ENCODE assay signal across 12 cellular contexts in the genomic region with DNA sequence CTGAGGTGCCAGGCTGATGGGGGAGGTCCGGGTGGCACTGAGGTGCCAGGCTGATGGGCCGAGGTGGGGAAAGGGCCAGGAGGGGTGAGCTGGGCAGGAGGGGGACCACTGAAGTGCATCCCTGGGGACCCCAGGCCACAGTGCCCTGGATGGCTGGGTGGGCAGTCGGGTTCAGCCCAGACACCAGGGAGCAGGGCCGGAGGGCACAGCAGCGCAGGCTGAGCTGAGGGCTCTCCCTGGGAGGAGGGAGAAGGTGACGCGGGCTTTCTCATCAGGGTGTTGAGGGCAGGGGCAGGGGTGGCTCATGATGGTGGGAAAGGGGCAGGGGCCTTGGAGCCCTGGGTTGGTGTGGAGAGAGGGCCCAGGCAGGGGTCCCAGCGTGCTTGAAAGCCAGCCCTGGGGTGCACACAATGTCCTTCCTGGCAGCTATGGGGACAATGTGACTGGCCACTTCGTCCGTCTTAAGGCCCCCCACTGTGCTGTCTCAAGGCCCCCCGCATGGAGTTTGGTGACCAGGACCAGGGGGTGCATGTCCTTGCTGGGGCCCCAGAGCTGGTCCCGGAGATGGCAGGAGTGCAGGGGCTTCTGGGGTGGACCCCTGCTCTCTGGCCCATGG. TPM values are rescaled to one million over a fixed set of nuclear protein-coding genes. Genes with fewer than 3 reads are reported as not detected.
DNase-seq lines count a peak whose midpoint lies in the region; ATAC-seq and TF ChIP-seq lines count a peak whose summit lies in the region.
"Had no signal": no experiment of that assay in that cellular context is flagged by ENCODE, and none has a peak within 500 bp of the region (broad histone marks: within the 10 kb centered on the region; RNA-seq: fewer than 3 reads in every experiment).

No MANE protein-coding gene starts in this region.

- no peak for TF ChIP-seq POLR2A in breast epithelium (IDR thresholded peaks at IDR 0.05)

- H3K36me3 Mint-ChIP-seq in MCF 10A (ENCODE audit: insufficient read depth, unreplicated experiment): no peaks in the 10 kb centered on the region
- no peaks in the 10 kb centered on the region for H3K36me3 Mint-ChIP-seq in activated CD8-positive, alpha-beta T cell treated with anti-CD3 and anti-CD28 coated beads for 36 hours (ENCODE audit: low read depth)
- no peaks in the 10 kb centered on the region for H3K36me3 Mint-ChIP-seq in memory B cell

- H3K27me3 Mint-ChIP-seq in MCF 10A (ENCODE audit: insufficient read depth, unreplicated experiment): no peaks in the 10 kb centered on the region
- no peaks in the 10 kb centered on the region for H3K27me3 Mint-ChIP-seq in activated CD8-positive, alpha-beta T cell treated with anti-CD3 and anti-CD28 coated beads for 36 hours
- H3K27me3 Mint-ChIP-seq in memory B cell: no peaks in the 10 kb centered on the region

- no peak for TF ChIP-seq CTCF in breast epithelium (IDR thresholded peaks at IDR 0.05)
- no peak for TF ChIP-seq CTCF in MCF 10A (IDR thresholded peaks at IDR 0.05; ENCODE audit: unreplicated experiment)
- no peak for TF ChIP-seq CTCF in activated CD8-positive, alpha-beta T cell treated with anti-CD3 and anti-CD28 coated beads for 36 hours (IDR thresholded peaks at IDR 0.05)
- TF ChIP-seq CTCF in GM20000 (IDR thresholded peaks at IDR 0.05; ENCODE audit: extremely low read depth, missing control alignments): no peak

- H3K27me3 ChIP-seq in breast epithelium: no peaks in the 10 kb centered on the region

- H3K4me3 Mint-ChIP-seq in MCF 10A (ENCODE audit: unreplicated experiment) (no peak overlapping the region), memory B cell (peak overlapping the region; percentile 65)
- peak overlapping the region; percentile 45 for H3K4me3 Mint-ChIP-seq in activated CD8-positive, alpha-beta T cell treated with anti-CD3 and anti-CD28 coated beads for 36 hours

- no peaks in the 10 kb centered on the region for H3K9me3 ChIP-seq in breast epithelium
- H3K9me3 ChIP-seq: left lung had no signal

- H3K4me3 ChIP-seq in breast epithelium: no peak overlapping the region
- H3K4me3 ChIP-seq: left lung had no signal

- no peaks in the 10 kb centered on the region for H3K36me3 ChIP-seq in breast epithelium
- H3K36me3 ChIP-seq: left lung had no signal

- peak overlapping the region; percentile 13 to 26 for H3K27ac ChIP-seq in breast epithelium
- H3K27ac ChIP-seq: left lung, VCaP had no signal

- H3K4me1 Mint-ChIP-seq in MCF 10A (ENCODE audit: insufficient read depth, unreplicated experiment): peaks cover 39% of the 10 kb centered on the region
- H3K4me1 Mint-ChIP-seq in activated CD8-positive, alpha-beta T cell treated with anti-CD3 and anti-CD28 coated beads for 36 hours (ENCODE audit: low read depth): peaks cover 87% of the 10 kb centered on the region
- peaks cover 37% of the 10 kb centered on the region for H3K4me1 Mint-ChIP-seq in memory B cell

- no peak overlapping the region for H3K27ac Mint-ChIP-seq in MCF 10A (ENCODE audit: low read depth, unreplicated experiment)
- H3K27ac Mint-ChIP-seq in activated CD8-positive, alpha-beta T cell treated with anti-CD3 and anti-CD28 coated beads for 36 hours: peak overlapping the region; percentile 100
- H3K27ac Mint-ChIP-seq in memory B cell: peak overlapping the region; percentile 99

- POLR2A ChIA-PET in MCF 10A (lab: Yijun Ruan, JAX): interaction anchor here (0.7 to 1.7 kb wide), 6 partner anchors 9 to 66 kb away, joined by 3 to 8 read pairs (median 4); partner anchors contain the start of gene CSNK1D
- POLR2A ChIA-PET in activated CD8-positive, alpha-beta T cell treated with anti-CD3 and anti-CD28 coated beads for 36 hours (lab: Charles Lee): interaction anchor here (0.8 to 11.5 kb wide), 7 partner anchors 9 to 434 kb away, joined by 3 to 227 read pairs (median 5); partner anchors contain the start of genes CD7, CSNK1D and SLC16A3

- H3K4me1 ChIP-seq in breast epithelium: peaks cover 7 to 11% of the 10 kb centered on the region in 2 donors

- no peaks in the 10 kb centered on the region for H3K9me3 Mint-ChIP-seq in MCF 10A (ENCODE audit: unreplicated experiment)
- H3K9me3 Mint-ChIP-seq in activated CD8-positive, alpha-beta T cell treated with anti-CD3 and anti-CD28 coated beads for 36 hours: no peaks in the 10 kb centered on the region
- H3K9me3 Mint-ChIP-seq in memory B cell: no peaks in the 10 kb centered on the region

- CTCF ChIA-PET in MCF 10A (lab: Yijun Ruan, JAX): interaction anchor here (0.6 to 1.4 kb wide), 5 partner anchors 32 to 691 kb away, joined by 3 to 6 read pairs (median 4); partner anchors contain the start of gene SECTM1
- CTCF ChIA-PET in activated CD8-positive, alpha-beta T cell treated with anti-CD3 and anti-CD28 coated beads for 36 hours (lab: Charles Lee): interaction anchor here (0.6 to 8.4 kb wide), 6 partner anchors 9 to 154 kb away, joined by 3 to 68 read pairs (median 4); partner anchors contain the start of gene CD7

- no peak for ATAC-seq in activated CD8-positive, alpha-beta T cell treated with anti-CD3 and anti-CD28 coated beads for 36 hours
- ATAC-seq in memory B cell (ENCODE audit: low read depth): no peak
- ATAC-seq: Right ventricle myocardium inferior had no signal

- no peak for DNase-seq in breast epithelium (ENCODE audit: low spot score in 2 of 2)
- no peak for DNase-seq in MCF 10A (ENCODE audit: unreplicated experiment)
- DNase-seq in activated CD8-positive, alpha-beta T cell treated with anti-CD3 and anti-CD28 coated beads for 36 hours: peak; percentile 50
- DNase-seq in memory B cell (ENCODE audit: low spot score in 2 of 2): peak in 1 of 2 donors; percentile 44
- DNase-seq in GM20000 (ENCODE audit: low spot score): no peak
- DNase-seq in effector CD4-positive, alpha-beta T cell: no peak
- DNase-seq in NCI-H1417 treated with DMSO at 0.1 percent for 48 hours (lab: John Stamatoyannopoulos, UW): no peak
- no peak for DNase-seq in NCI-H2171 treated with DMSO at 0.1 percent for 48 hours (lab: John Stamatoyannopoulos, UW)

- no TSS peak for BruUV-seq in MCF 10A (replicated peaks; lab: Mats Ljungman, UMichigan)

- intact Hi-C loops in breast epithelium (cut with DNase I; ENCODE audit: low total_unique reads) (no loop called here), MCF 10A (cut with micrococcal nuclease) (no loop called here)
- intact Hi-C loops in activated CD8-positive, alpha-beta T cell treated with anti-CD3 and anti-CD28 coated beads for 36 hours (cut with micrococcal nuclease): no loop called here

RNA-seq across cellular contexts. Expression of gene CD7, which starts 16.0 kb away (rescaled TPM):
- total RNA-seq in breast epithelium (1 to 10 TPM in 2 of 3 donors, not detected in 1; 1.3 to 1.8 TPM), MCF 10A (2022) (0.63 and 0.71 TPM in 2 replicates)
- 100 to 1,000 TPM; 289 to 292 TPM for total RNA-seq in activated CD8-positive, alpha-beta T cell treated with anti-CD3 and anti-CD28 coated beads for 36 hours

RNA-seq across cellular contexts. Expression of gene CSNK1D, which starts 27.9 kb away (rescaled TPM):
- total RNA-seq in breast epithelium (10 to 100 TPM; 50.7 to 85.9 (median 75.2) TPM), MCF 10A (2022) (191 and 193 TPM in 2 replicates)
- 10 to 100 TPM; 90.6 to 97.0 TPM for total RNA-seq in activated CD8-positive, alpha-beta T cell treated with anti-CD3 and anti-CD28 coated beads for 36 hours

RNA-seq across cellular contexts. Expression of gene SECTM1, which starts 32.2 kb away (rescaled TPM):
- total RNA-seq in breast epithelium (10 to 100 TPM; 11.5 to 23.9 (median 16.2) TPM), MCF 10A (2022) (7.5 and 13.4 TPM in 2 replicates)
- under 1 TPM; 0.45 to 0.50 TPM for total RNA-seq in activated CD8-positive, alpha-beta T cell treated with anti-CD3 and anti-CD28 coated beads for 36 hours

RNA-seq across cellular contexts. Expression of gene TEX19, which starts 57.6 kb away (rescaled TPM):
- total RNA-seq in breast epithelium (not detected), MCF 10A (2022) (not detected in 2 replicates)
- not detected for total RNA-seq in activated CD8-positive, alpha-beta T cell treated with anti-CD3 and anti-CD28 coated beads for 36 hours
- total RNA-seq: left lung, osteocyte, Right ventricle myocardium inferior had no signal

Comparison
In these comparisons a context has a peak if more than half of its experiments do, and no peak if none do; other contexts are left out.
1. RNA of gene CD7, which starts 16.0 kb away (total RNA-seq): 289 to 292 TPM in activated CD8-positive, alpha-beta T cell treated with anti-CD3 and anti-CD28 coated beads for 36 hours; 1.3 to 1.8 TPM in breast epithelium and 0.63 to 0.71 TPM in MCF 10A; every median in the first group is over 100 times any median in the second.